In the genomic region with DNA sequence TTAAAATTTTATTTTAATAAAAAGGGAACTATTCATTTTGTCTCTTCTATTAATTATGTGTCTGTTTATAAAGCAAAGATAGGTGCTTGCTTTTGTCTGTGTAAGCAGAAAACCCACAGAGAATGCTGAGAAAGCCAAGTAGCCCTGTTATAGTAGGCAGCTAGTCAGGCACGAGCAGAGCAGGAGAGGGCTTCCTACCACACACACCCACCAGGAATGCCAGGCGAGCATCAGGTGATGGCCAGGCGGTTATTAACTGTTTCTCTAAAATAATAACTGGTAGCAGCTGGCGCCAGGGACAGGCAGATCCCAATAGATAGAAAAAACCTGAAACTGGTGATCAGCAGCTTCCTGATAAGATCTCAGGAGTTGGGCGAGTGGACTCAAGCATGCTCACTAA, we compare ENCODE assay signal across 1 cellular context.
A peak's percentile ranks its signal among the peaks of the same experiment; 100 is the strongest.
TF ChIP-seq lines count a peak whose summit lies in the region.

No MANE protein-coding gene starts in this region.

TF ChIP-seq in HepG2, 621 proteins besides CTCF, POLR2A, EP300 and RAD21:
- TF ChIP-seq NFYB (CRISPR knock-in tag; IDR thresholded peaks at IDR 0.05) (no peak), MAFK (conservative IDR thresholded peaks at IDR 0.05 in 1 of 2, IDR thresholded peaks at IDR 0.05 in 1 of 2; ENCODE audit: low read length in 2 of 2) (peak; percentile 27 to 35; a peak in 2 of 4 replicates)
